In genomic region chr1:91851130-91852010, GRCh38 we compare ENCODE assay signal across 8 cellular contexts. TPM values are rescaled to one million over a fixed set of nuclear protein-coding genes. Genes with fewer than 3 reads are reported as not detected.
DNase-seq lines count a peak whose midpoint lies in the region; ATAC-seq and TF ChIP-seq lines count a peak whose summit lies in the region.
"Had no signal": no experiment of that assay in that cellular context is flagged by ENCODE, and none has a peak within 500 bp of the region (broad histone marks: within the 10 kb centered on the region; RNA-seq: fewer than 3 reads in every experiment).

No MANE protein-coding gene starts in this region.

- no peak for TF ChIP-seq CTCF in breast epithelium (IDR thresholded peaks at IDR 0.05)
- no peak for TF ChIP-seq CTCF in lower leg skin (IDR thresholded peaks at IDR 0.05)
- no peak for TF ChIP-seq CTCF in upper lobe of right lung (IDR thresholded peaks at IDR 0.05)

- H3K9me3 ChIP-seq in breast epithelium = no peaks in the 10 kb centered on the region
- H3K9me3 ChIP-seq in upper lobe of right lung = no peaks in the 10 kb centered on the region
- H3K9me3 ChIP-seq: neutrophil had no signal

- H3K27me3 Mint-ChIP-seq in T-cell = no peaks in the 10 kb centered on the region

- no peaks in the 10 kb centered on the region for H3K36me3 ChIP-seq in breast epithelium
- H3K36me3 ChIP-seq in upper lobe of right lung = no peaks in the 10 kb centered on the region
- H3K36me3 ChIP-seq: neutrophil had no signal

- ATAC-seq in upper lobe of right lung (peak; percentile 95), GM19023 (IDR thresholded peaks at IDR 0.05; ENCODE audit: unreplicated experiment) (no peak), T-cell (replicated peaks in 1 of 4) (no peak)

- H3K27me3 ChIP-seq in breast epithelium (no peaks in the 10 kb centered on the region), upper lobe of right lung (no peaks in the 10 kb centered on the region)
- H3K27me3 ChIP-seq: neutrophil had no signal

- peaks cover 11 to 37% (median 11%) of the 10 kb centered on the region in 3 donors for H3K4me1 Mint-ChIP-seq in T-cell

- CTCF ChIA-PET in T-cell (lab: Charles Lee) = interaction anchor here (0.6 to 1.0 kb wide), 4 partner anchors 33 to 72 kb away, joined by 3 read pairs; no protein-coding TSS in a partner anchor

- H3K27ac ChIP-seq in breast epithelium (peak overlapping the region; percentile 72 to 79), upper lobe of right lung (peak overlapping the region; percentile 79)
- H3K27ac ChIP-seq: neutrophil had no signal

- H3K36me3 Mint-ChIP-seq in T-cell = peaks cover 10% of the 10 kb centered on the region

- intact Hi-C loops in breast epithelium (cut with DNase I; ENCODE audit: low total_unique reads) (no loop called here), lower leg skin (cut with DNase I; ENCODE audit: low total_unique reads) (no loop called here), upper lobe of right lung (cut with DNase I) (no loop called here)

- H3K4me3 Mint-ChIP-seq in T-cell = no peak overlapping the region

- no peak overlapping the region for H3K27ac Mint-ChIP-seq in T-cell

- 23 to 29% methylated on average over 13 of the region's 13 CpGs for WGBS in lower leg skin, 2 donors

- TF ChIP-seq POLR2A in breast epithelium (IDR thresholded peaks at IDR 0.05) (no peak), lower leg skin (IDR thresholded peaks at IDR 0.05) (no peak)

- H3K4me1 ChIP-seq in breast epithelium = peaks cover under 1 to 8% of the 10 kb centered on the region in 2 donors
- H3K4me1 ChIP-seq in upper lobe of right lung = peaks cover 19% of the 10 kb centered on the region

- H3K4me3 ChIP-seq in breast epithelium = peak overlapping the region in 2 of 3 donors; percentile 24 to 42
- no peak overlapping the region for H3K4me3 ChIP-seq in lower leg skin (ENCODE audit: low read depth, poor library complexity, severe bottlenecking)
- H3K4me3 ChIP-seq in upper lobe of right lung = peak overlapping the region; percentile 28

- peak; percentile 95 for DNase-seq in NCI-H2029 treated with DMSO at 0.1 percent for 48 hours (lab: John Stamatoyannopoulos, UW)
- DNase-seq in breast epithelium (ENCODE audit: low spot score in 2 of 2) = peak; percentile 54 to 77
- peak; percentile 66 to 96 for DNase-seq in lower leg skin (ENCODE audit: low spot score in 2 of 2)
- peak; percentile 92 for DNase-seq in upper lobe of right lung
- no peak for DNase-seq in NCI-H1930 (lab: John Stamatoyannopoulos, UW)
- no peak for DNase-seq in T-cell

- H3K9me3 Mint-ChIP-seq in T-cell = peaks cover 0 to 4% (median 0%) of the 10 kb centered on the region in 3 donors

- POLR2A ChIA-PET in T-cell (lab: Charles Lee) = interaction anchor here (0.5 to 0.7 kb wide), 4 partner anchors 9 to 722 kb away, joined by 3 to 4 read pairs (median 4); no protein-coding TSS in a partner anchor

RNA-seq across cellular contexts. Expression of gene TGFBR3, which starts 34.6 kb away (rescaled TPM):
- total RNA-seq in breast epithelium = 100 to 1,000 TPM; 127 to 287 (median 167) TPM
- 100 to 1,000 TPM in 3 of 4 donors, 10 to 100 TPM in 1; 79.4 to 134 (median 116) TPM for total RNA-seq in lower leg skin
- total RNA-seq in upper lobe of right lung = 55.9 TPM
- total RNA-seq in T-cell = 10 to 100 TPM; 17.5 to 65.4 (median 36.4) TPM

Comparison
In these comparisons a context has a peak if more than half of its experiments do, and no peak if none do; other contexts are left out.
1. DNase-seq: peak in NCI-H2029 treated with DMSO at 0.1 percent for 48 hours (single experiment), breast epithelium (2 of 2), lower leg skin (2 of 2) and upper lobe of right lung (single experiment); none in NCI-H1930 (0 of 2) and T-cell (0 of 34).